Comparison of ENCODE assay signal across 1 cellular context in the genomic region with DNA sequence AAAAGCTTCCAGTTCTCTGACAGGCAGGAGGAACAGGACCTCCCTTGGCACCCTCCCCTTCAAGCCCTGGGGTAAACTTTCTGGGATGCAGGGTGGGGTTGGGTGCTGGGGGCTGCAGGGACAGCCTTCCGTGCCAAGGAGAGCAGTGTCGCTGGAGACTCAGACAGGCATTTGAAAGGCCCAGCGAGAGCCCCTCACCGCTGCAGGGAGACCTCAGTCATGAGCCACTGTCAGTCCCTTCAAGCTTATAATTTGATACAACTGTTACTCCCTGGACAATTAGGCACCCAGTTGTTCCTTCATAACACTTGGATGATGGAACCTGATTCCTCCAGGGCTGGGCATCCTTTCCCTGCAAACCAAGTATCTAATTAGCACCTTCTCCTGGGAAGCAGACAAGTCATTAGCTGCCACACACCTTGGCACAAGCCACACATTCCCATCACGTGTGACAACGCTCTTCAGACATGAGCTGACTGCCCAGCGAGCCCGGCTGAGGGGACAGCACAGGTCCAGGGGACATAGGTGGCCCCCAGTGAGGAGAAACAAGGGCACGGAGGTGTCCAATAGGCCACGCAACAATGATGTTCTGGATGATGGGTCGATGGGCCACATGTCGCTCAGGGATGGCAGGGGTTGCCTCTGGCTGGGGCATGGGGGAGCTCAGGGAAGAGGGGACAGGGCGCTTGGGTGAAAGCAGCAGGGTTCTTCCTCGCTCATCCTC.
TF ChIP-seq lines count a peak whose summit lies in the region.

No MANE protein-coding gene starts in this region.

TF ChIP-seq in GM23338, 12 proteins besides CTCF, POLR2A, EP300 and RAD21 (continued from another document):
- no peak for TF ChIP-seq ZNF462 (CRISPR knock-in tag; IDR thresholded peaks at IDR 0.05)
TF ChIP-seq in GM23338: peak in this region for 0.
